ENCODE assay signal across 15 cellular contexts in genomic region chr19:923551-924211, GRCh38. TPM values are rescaled to one million over a fixed set of nuclear protein-coding genes. Genes with fewer than 3 reads are reported as not detected.
DNase-seq lines count a peak whose midpoint lies in the region; ATAC-seq and TF ChIP-seq lines count a peak whose summit lies in the region.
"Had no signal": no experiment of that assay in that cellular context is flagged by ENCODE, and none has a peak within 500 bp of the region (broad histone marks: within the 10 kb centered on the region; RNA-seq: fewer than 3 reads in every experiment).

No MANE protein-coding gene starts in this region.

- no peaks in the 10 kb centered on the region for H3K36me3 ChIP-seq in HCT116 (ENCODE audit: control insufficient read depth in 1 of 2, insufficient read depth in 2 of 2, low read length in 2 of 2)
- H3K36me3 ChIP-seq: brain microvascular endothelial cell, upper lobe of right lung had no signal

- H3K9me3 ChIP-seq in HCT116 (ENCODE audit: control insufficient read depth in 1 of 2, insufficient read depth in 1 of 2, low read depth in 1 of 2, low read length in 2 of 2), result no peaks in the 10 kb centered on the region
- H3K9me3 ChIP-seq: upper lobe of right lung had no signal

- peaks cover 3% of the 10 kb centered on the region for H3K27me3 Mint-ChIP-seq in T-helper 1 cell treated with Interleukin-12 subunit alpha and Interleukin-12 subunit beta and Interleukin-4 antibody, amounts not matched to agents 30 μg/mL and 1 μg/mL, for 36 hours (ENCODE audit: low read depth)
- H3K27me3 Mint-ChIP-seq in activated naive CD8-positive, alpha-beta T cell treated with anti-CD3 and anti-CD28 coated beads, Interleukin-2, amount 50 U/mL, for 24 hours, result peaks cover 4% of the 10 kb centered on the region
- peaks cover 38% of the 10 kb centered on the region for H3K27me3 Mint-ChIP-seq in nephron progenitor cell (ENCODE audit: low read depth, poor library complexity)

- H3K4me3 Mint-ChIP-seq in T-helper 1 cell treated with Interleukin-12 subunit alpha and Interleukin-12 subunit beta and Interleukin-4 antibody, amounts not matched to agents 30 μg/mL and 1 μg/mL, for 36 hours, result peak overlapping the region; percentile 51
- H3K4me3 Mint-ChIP-seq in activated naive CD8-positive, alpha-beta T cell treated with anti-CD3 and anti-CD28 coated beads, Interleukin-2, amount 50 U/mL, for 24 hours, result peak overlapping the region; percentile 75
- H3K4me3 Mint-ChIP-seq in nephron progenitor cell, result peak overlapping the region; percentile 62

- ATAC-seq in HCT116 (no peak), HG03159 (IDR thresholded peaks at IDR 0.05; ENCODE audit: unreplicated experiment) (no peak), GM21619 (IDR thresholded peaks at IDR 0.05; ENCODE audit: unreplicated experiment) (no peak)
- ATAC-seq in activated naive CD8-positive, alpha-beta T cell treated with anti-CD3 and anti-CD28 coated beads, Interleukin-2, amount 50 U/mL, for 24 hours, result no peak
- ATAC-seq: Panc1, upper lobe of right lung had no signal

- H3K4me2 ChIP-seq in HCT116 (ENCODE audit: low read length), result peak overlapping the region; percentile 99

- DNase-seq in T-helper 1 cell (no peak), HCT116 (ENCODE audit: low read depth, low spot score) (no peak), nephron progenitor cell (no peak), NCI-H82 (lab: John Stamatoyannopoulos, UW) (no peak)
- no peak for DNase-seq in activated naive CD8-positive, alpha-beta T cell treated with anti-CD3 and anti-CD28 coated beads, Interleukin-2, amount 50 U/mL, for 24 hours
- DNase-seq: brain microvascular endothelial cell, occipital lobe had no signal

- no peak overlapping the region for H2AFZ ChIP-seq in HCT116 (ENCODE audit: low read depth, low read length, poor library complexity, severe bottlenecking)

- H3K27me3 ChIP-seq in HCT116 (ENCODE audit: insufficient read depth, low read length), result no peaks in the 10 kb centered on the region

- no TSS peak for BruUV-seq in HCT116 (replicated peaks; lab: Mats Ljungman, UMichigan)

- H3K27ac ChIP-seq in HCT116 (ENCODE audit: low read depth, low read length), result peak overlapping the region; percentile 91
- H3K27ac ChIP-seq: brain microvascular endothelial cell, upper lobe of right lung had no signal

- no peaks in the 10 kb centered on the region for H4K20me1 ChIP-seq in HCT116 (ENCODE audit: insufficient read depth)

- H3K4me1 Mint-ChIP-seq in T-helper 1 cell treated with Interleukin-12 subunit alpha and Interleukin-12 subunit beta and Interleukin-4 antibody, amounts not matched to agents 30 μg/mL and 1 μg/mL, for 36 hours (ENCODE audit: low read depth), result peaks cover 14% of the 10 kb centered on the region
- peaks cover 28% of the 10 kb centered on the region for H3K4me1 Mint-ChIP-seq in activated naive CD8-positive, alpha-beta T cell treated with anti-CD3 and anti-CD28 coated beads, Interleukin-2, amount 50 U/mL, for 24 hours
- peaks cover 18% of the 10 kb centered on the region for H3K4me1 Mint-ChIP-seq in nephron progenitor cell

- peaks cover 19% of the 10 kb centered on the region for H3K79me2 ChIP-seq in HCT116 (ENCODE audit: insufficient read depth, low read length)

- POLR2A ChIA-PET in HCT116 (lab: Charles Lee), result interaction anchor here (0.7 to 2.7 kb wide), 4 partner anchors 58 to 337 kb away, joined by 3 to 9 read pairs (median 4); partner anchors contain the start of gene WDR18

- no peak overlapping the region for H3K9ac ChIP-seq in HCT116 (ENCODE audit: low read length)

- peaks cover 13 to 47% of the 10 kb centered on the region in 2 experiments for H3K4me1 ChIP-seq in HCT116 (ENCODE audit: control insufficient read depth in 1 of 2, insufficient read depth in 2 of 2, low read length in 2 of 2)

- peaks cover 1% of the 10 kb centered on the region for H3K36me3 Mint-ChIP-seq in T-helper 1 cell treated with Interleukin-12 subunit alpha and Interleukin-12 subunit beta and Interleukin-4 antibody, amounts not matched to agents 30 μg/mL and 1 μg/mL, for 36 hours (ENCODE audit: low read depth)
- no peaks in the 10 kb centered on the region for H3K36me3 Mint-ChIP-seq in activated naive CD8-positive, alpha-beta T cell treated with anti-CD3 and anti-CD28 coated beads, Interleukin-2, amount 50 U/mL, for 24 hours (ENCODE audit: low read depth)
- no peaks in the 10 kb centered on the region for H3K36me3 Mint-ChIP-seq in nephron progenitor cell (ENCODE audit: low read depth)

- H3K4me3 ChIP-seq in HCT116 (replicated peaks in 1 of 2; ENCODE audit: low read depth in 1 of 2, low read length in 2 of 2), result peak overlapping the region; percentile 84 to 87; a peak in 3 of 4 replicates

- H3K9me3 Mint-ChIP-seq in T-helper 1 cell treated with Interleukin-12 subunit alpha and Interleukin-12 subunit beta and Interleukin-4 antibody, amounts not matched to agents 30 μg/mL and 1 μg/mL, for 36 hours, result no peaks in the 10 kb centered on the region
- no peaks in the 10 kb centered on the region for H3K9me3 Mint-ChIP-seq in activated naive CD8-positive, alpha-beta T cell treated with anti-CD3 and anti-CD28 coated beads, Interleukin-2, amount 50 U/mL, for 24 hours
- no peaks in the 10 kb centered on the region for H3K9me3 Mint-ChIP-seq in nephron progenitor cell

- TF ChIP-seq CTCF in HCT116 (IDR thresholded peaks at IDR 0.05 in 2 of 3, conservative IDR thresholded peaks at IDR 0.05 in 1 of 3; ENCODE audit: borderline replicate concordance in 1 of 3, insufficient read depth in 1 of 3, low read depth in 2 of 3, low read length in 2 of 3) (no peak), nephron progenitor cell (IDR thresholded peaks at IDR 0.05) (no peak)

- RAD21 ChIA-PET in HCT116 (lab: Charles Lee; ENCODE audit: low non-redundant PET in 1 of 2, low total read pairs in 2 of 2, uncharacterized antibody in 2 of 2, unreplicated experiment in 2 of 2), result interaction anchor here (1.4 to 1.6 kb wide), 2 partner anchors 58 kb away, joined by 5 to 8 read pairs; no protein-coding TSS in a partner anchor

- no peaks in the 10 kb centered on the region for H3K9me2 ChIP-seq in HCT116 (ENCODE audit: insufficient read depth)

- no peak for TF ChIP-seq RAD21 in HCT116 (IDR thresholded peaks at IDR 0.05; ENCODE audit: low read depth)

- H3K27ac Mint-ChIP-seq in T-helper 1 cell treated with Interleukin-12 subunit alpha and Interleukin-12 subunit beta and Interleukin-4 antibody, amounts not matched to agents 30 μg/mL and 1 μg/mL, for 36 hours, result no peak overlapping the region
- H3K27ac Mint-ChIP-seq in activated naive CD8-positive, alpha-beta T cell treated with anti-CD3 and anti-CD28 coated beads, Interleukin-2, amount 50 U/mL, for 24 hours, result no peak overlapping the region
- no peak overlapping the region for H3K27ac Mint-ChIP-seq in nephron progenitor cell

- intact Hi-C loops in HCT116 (cut with micrococcal nuclease), result loop anchor here (10.0 kb wide), 1 partner anchor 261 kb away; no protein-coding TSS in a partner anchor

- no peak for TF ChIP-seq POLR2A in HCT116 (IDR thresholded peaks at IDR 0.05; ENCODE audit: borderline replicate concordance, extremely low read depth, insufficient read depth, insufficient read length)

- CTCF ChIA-PET in HCT116 (lab: Charles Lee), result interaction anchor here (0.6 to 2.4 kb wide), 4 partner anchors 58 to 317 kb away, joined by 3 to 21 read pairs (median 8); partner anchors contain the start of gene WDR18

TF ChIP-seq in HCT116, 20 proteins besides CTCF, POLR2A, EP300 and RAD21 (continues in another document):
- TF ChIP-seq ATF3 (IDR thresholded peaks at IDR 0.05) (no peak), YY1 (IDR thresholded peaks at IDR 0.05; ENCODE audit: extremely low read depth, insufficient replicate concordance, low read depth, low read length) (no peak), EZH2 (IDR thresholded peaks at IDR 0.05) (no peak), ZBTB33 (IDR thresholded peaks at IDR 0.05; ENCODE audit: extremely low read depth, insufficient replicate concordance, low read length) (no peak), CEBPB (IDR thresholded peaks at IDR 0.05; ENCODE audit: low read depth) (no peak)

RNA-seq across cellular contexts. Expression of gene ARID3A, which starts 2.2 kb away (rescaled TPM):
- total RNA-seq in HCT116 (2021; ENCODE audit: unreplicated experiment), result 21.8 TPM
- polyA plus RNA-seq in HCT116 (2012), result 12.8 and 17.5 TPM in 2 replicates

RNA-seq across cellular contexts. Expression of gene KISS1R, which starts 6.5 kb away (rescaled TPM):
- total RNA-seq in HCT116 (2021; ENCODE audit: unreplicated experiment), result 5.9 TPM
- 3.7 and 4.2 TPM in 2 replicates for polyA plus RNA-seq in HCT116 (2012)
- total RNA-seq: NCI-H460, occipital lobe, upper lobe of right lung had no signal

RNA-seq across cellular contexts. Expression of gene R3HDM4, which starts 10.7 kb away (rescaled TPM):
- 92.3 TPM for total RNA-seq in HCT116 (2021; ENCODE audit: unreplicated experiment)
- 88.5 and 90.3 TPM in 2 replicates for polyA plus RNA-seq in HCT116 (2012)

RNA-seq across cellular contexts. Expression of gene RNU6-9, which starts 30.4 kb away (rescaled TPM):
- not detected for total RNA-seq in HCT116 (2021; ENCODE audit: unreplicated experiment)
- polyA plus RNA-seq in HCT116 (2012), result not detected in 2 replicates
- total RNA-seq: glomerular endothelial cell, H7, NCI-H460, occipital lobe, upper lobe of right lung had no signal

RNA-seq across cellular contexts. Expression of gene MED16, which starts 30.7 kb away (rescaled TPM):
- total RNA-seq in HCT116 (2021; ENCODE audit: unreplicated experiment), result 73.6 TPM
- polyA plus RNA-seq in HCT116 (2012), result 52.1 and 55.5 TPM in 2 replicates
